24 cellular contexts compared by ENCODE assay signal in the genomic region with DNA sequence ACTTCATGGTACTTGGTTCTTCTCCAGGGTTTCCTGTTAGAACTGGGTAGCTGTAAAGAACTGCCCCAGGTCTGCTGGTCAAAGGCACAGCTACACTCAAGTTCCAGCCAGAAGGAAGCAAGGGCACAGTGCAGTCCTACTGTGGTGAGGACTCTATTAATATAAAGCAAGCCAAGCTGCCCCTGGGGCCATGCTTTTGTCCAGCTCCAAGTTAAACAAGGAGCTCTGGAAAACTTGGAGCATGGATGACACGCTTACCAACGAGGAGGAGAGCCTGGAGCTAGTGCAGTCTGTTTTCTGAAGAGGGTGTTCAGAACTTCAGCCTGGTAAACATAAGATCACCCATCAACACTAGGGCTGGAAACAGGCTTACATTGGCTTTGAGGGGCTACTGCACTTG. TPM values are rescaled to one million over a fixed set of nuclear protein-coding genes. Genes with fewer than 3 reads are reported as not detected.
"Had no signal": no experiment of that assay in that cellular context is flagged by ENCODE, and none has a peak within 500 bp of the region (broad histone marks: within the 10 kb centered on the region; RNA-seq: fewer than 3 reads in every experiment).

No MANE protein-coding gene starts in this region.

- H3K4me1 ChIP-seq: prostate gland had no signal

- H3K4me3 Mint-ChIP-seq: memory B cell; natural killer cell; stimulated activated naive B cell treated with anti-CD40 and anti-IgM and Interleukin-4, amounts not matched to agents 10 μg/mL and 1 μg/mL and 100 μg/mL, for 72 hours; stimulated activated naive CD8-positive, alpha-beta T cell treated with anti-CD3 and anti-CD28 coated beads, Interleukin-15, Interleukin-2, amounts not matched to agents 100 ng/mL and 50 ng/mL, for 24 hours had no signal

- H3K27ac ChIP-seq: coronary artery, prostate gland, right atrium auricular region, thyroid gland had no signal

- H3K9me3 ChIP-seq: prostate gland, right atrium auricular region, thyroid gland had no signal

- DNase-seq: dermis blood vessel endothelial cell; effector memory CD4-positive, alpha-beta T cell; erythroblast; head of caudate nucleus; kidney; natural killer cell; nucleus accumbens; small intestine; stimulated activated CD4-positive, alpha-beta T cell treated with anti-CD3 and anti-CD28 coated beads, Interleukin-15, amount 100 ng/mL, for 24 hours; stimulated activated CD4-positive, alpha-beta T cell treated with anti-CD3 and anti-CD28 coated beads, Interleukin-2, amount 100 ng/mL, for 48 hours; stimulated activated naive B cell treated with anti-CD40 and anti-IgM and Interleukin-4, amounts not matched to agents 10 μg/mL and 1 μg/mL and 100 μg/mL, for 72 hours; thyroid gland; trophoblast cell had no signal

- H3K9me3 Mint-ChIP-seq: natural killer cell; stimulated activated naive CD8-positive, alpha-beta T cell treated with anti-CD3 and anti-CD28 coated beads, Interleukin-15, Interleukin-2, amounts not matched to agents 100 ng/mL and 50 ng/mL, for 24 hours had no signal

- H3K4me1 Mint-ChIP-seq: natural killer cell had no signal

- H3K36me3 Mint-ChIP-seq: natural killer cell had no signal

- H3K27ac Mint-ChIP-seq: memory B cell; natural killer cell; stimulated activated naive B cell treated with anti-CD40 and anti-IgM and Interleukin-4, amounts not matched to agents 10 μg/mL and 1 μg/mL and 100 μg/mL, for 72 hours; stimulated activated naive CD8-positive, alpha-beta T cell treated with anti-CD3 and anti-CD28 coated beads, Interleukin-15, Interleukin-2, amounts not matched to agents 100 ng/mL and 50 ng/mL, for 24 hours had no signal

- H3K36me3 ChIP-seq: prostate gland, right atrium auricular region, thyroid gland had no signal

- H3K4me3 ChIP-seq: coronary artery, lung, prostate gland, right atrium auricular region, thyroid gland had no signal

RNA-seq across cellular contexts. Expression of a gene that starts 4.0 kb away (rescaled TPM):
- total RNA-seq: fibroblast of villous mesenchyme, left lobe of liver, liver, mononuclear cell, natural killer cell, osteocyte had no signal
